ENCODE assay signal across 1 cellular context in genomic region chr6:24329451-24329850, GRCh38.
TF ChIP-seq lines count a peak whose summit lies in the region.

No MANE protein-coding gene starts in this region.

TF ChIP-seq in HepG2, 621 proteins besides CTCF, POLR2A, EP300 and RAD21:
- TF ChIP-seq CEBPB (IDR thresholded peaks at IDR 0.05; ENCODE audit: borderline replicate concordance, low read depth, low read length): 0 out of 2 replicates have a peak, but pooled peaks have one; percentile 11
- TF ChIP-seq BCL6 (CRISPR knock-in tag; IDR thresholded peaks at IDR 0.05): 0 out of 2 replicates have a peak, but pooled peaks have one; percentile 2
- TF ChIP-seq, protein P1, sequence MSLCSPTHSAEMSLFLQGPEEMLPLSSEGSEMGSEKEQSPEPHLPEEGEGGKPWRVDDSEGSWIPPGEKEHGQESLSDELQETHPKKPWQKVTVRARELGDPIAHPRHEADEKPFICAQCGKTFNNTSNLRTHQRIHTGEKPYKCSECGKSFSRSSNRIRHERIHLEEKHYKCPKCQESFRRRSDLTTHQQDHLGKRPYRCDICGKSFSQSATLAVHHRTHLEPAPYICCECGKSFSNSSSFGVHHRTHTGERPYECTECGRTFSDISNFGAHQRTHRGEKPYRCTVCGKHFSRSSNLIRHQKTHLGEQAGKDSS (CRISPR knock-in tag; IDR thresholded peaks at IDR 0.05; ENCODE audit: borderline replicate concordance, low read depth): no peak
- no peak for TF ChIP-seq NFKBIZ (CRISPR knock-in tag; IDR thresholded peaks at IDR 0.05)
- TF ChIP-seq NONO (IDR thresholded peaks at IDR 0.05): no peak
- TF ChIP-seq NONO (CRISPR knock-in tag; conservative IDR thresholded peaks at IDR 0.05): peak; percentile 2; the same call in 1 of the 2 replicates
- TF ChIP-seq ELF1 (CRISPR knock-in tag; IDR thresholded peaks at IDR 0.05): no peak
- no peak for TF ChIP-seq HMGA1 (CRISPR knock-in tag; conservative IDR thresholded peaks at IDR 0.05)
- TF ChIP-seq ZNF629 (CRISPR knock-in tag; conservative IDR thresholded peaks at IDR 0.05): peak; percentile 75
- no peak for TF ChIP-seq ZBTB10 (CRISPR knock-in tag; IDR thresholded peaks at IDR 0.05; ENCODE audit: borderline replicate concordance)
- TF ChIP-seq MTF2 (CRISPR knock-in tag; IDR thresholded peaks at IDR 0.05; ENCODE audit: borderline replicate concordance): no peak
- no peak for TF ChIP-seq NRL (CRISPR knock-in tag; IDR thresholded peaks at IDR 0.05; ENCODE audit: borderline replicate concordance)
TF ChIP-seq in HepG2: peak in this region for 4.
